In the genomic region with DNA sequence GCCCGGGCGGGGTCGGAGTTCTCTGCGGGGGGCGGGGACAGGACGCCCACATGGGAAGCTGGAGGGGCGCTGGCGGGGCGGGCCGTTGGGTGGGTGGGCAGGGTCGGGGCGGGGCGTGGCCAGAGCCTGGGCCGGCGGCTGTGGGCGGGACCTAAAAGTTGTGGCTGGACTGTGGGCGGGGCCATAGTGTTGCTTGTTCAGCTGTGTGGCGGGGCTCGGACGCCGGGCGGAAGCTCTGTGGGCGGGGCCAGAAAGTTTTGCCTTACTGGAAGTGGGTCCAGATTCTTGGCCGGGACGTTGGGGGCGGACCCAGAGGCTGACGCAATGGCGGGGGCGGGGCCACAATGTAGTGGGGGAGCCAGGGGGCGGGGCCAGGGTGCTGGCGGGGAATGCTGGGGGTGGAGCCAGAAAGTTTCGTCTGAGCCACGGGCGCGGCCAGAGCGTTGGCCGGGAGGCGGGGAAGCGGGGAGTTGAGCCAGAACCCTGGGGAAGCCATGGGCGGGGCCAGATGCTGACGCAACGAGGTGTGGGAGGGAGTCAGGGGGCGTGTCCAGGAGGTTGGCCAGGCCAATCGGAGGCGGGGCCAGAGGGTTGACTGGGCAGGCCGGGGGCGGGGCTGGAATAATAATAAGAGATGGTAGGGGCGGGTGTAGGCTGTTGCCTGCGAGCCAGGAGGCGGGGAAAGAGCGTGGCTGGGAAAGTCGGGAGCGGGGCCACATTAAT, we compare ENCODE assay signal across 8 cellular contexts. TPM values are rescaled to one million over a fixed set of nuclear protein-coding genes. Genes with fewer than 3 reads are reported as not detected.
DNase-seq lines count a peak whose midpoint lies in the region; ATAC-seq and TF ChIP-seq lines count a peak whose summit lies in the region.

No MANE protein-coding gene starts in this region.

- peaks cover 40% of the 10 kb centered on the region for H3K4me1 Mint-ChIP-seq in activated naive CD4-positive, alpha-beta T cell treated with anti-CD3 and anti-CD28 coated beads, Interleukin-2, amount 10 ng/mL, durations not matched to agents 7 days and 5 days

- peak overlapping the region; percentile 96 for H3K27ac Mint-ChIP-seq in activated naive CD4-positive, alpha-beta T cell treated with anti-CD3 and anti-CD28 coated beads, Interleukin-2, amount 10 ng/mL, durations not matched to agents 7 days and 5 days

- CTCF ChIA-PET in activated naive CD4-positive, alpha-beta T cell treated with anti-CD3 and anti-CD28 coated beads, Interleukin-2, amount 10 ng/mL, durations not matched to agents 7 days and 5 days (lab: Charles Lee) = interaction anchor here (0.8 to 4.5 kb wide), 5 partner anchors 11 to 46 kb away, joined by 3 to 31 read pairs (median 5); partner anchors contain the start of gene INAFM1

- H3K27ac ChIP-seq in gastroesophageal sphincter = peak overlapping the region; percentile 67 to 99 (median 90)
- peak overlapping the region; percentile 89 for H3K27ac ChIP-seq in neutrophil
- peak overlapping the region; percentile 93 for H3K27ac ChIP-seq in subcutaneous abdominal adipose tissue (ENCODE audit: low read depth, low read length)

- TF ChIP-seq POLR2A in NB4 (IDR thresholded peaks at IDR 0.05; ENCODE audit: extremely low read depth, insufficient read length) (no peak), gastroesophageal sphincter (IDR thresholded peaks at IDR 0.05) (no peak)

- peaks cover 3 to 47% (median 16%) of the 10 kb centered on the region in 3 donors for H3K4me1 ChIP-seq in gastroesophageal sphincter
- peaks cover 15 to 33% of the 10 kb centered on the region in 2 experiments for H3K4me1 ChIP-seq in neutrophil (ENCODE audit: control insufficient read depth in 1 of 2, insufficient read depth in 1 of 2, low read depth in 1 of 2, low read length in 1 of 2)
- peaks cover 8 to 28% (median 19%) of the 10 kb centered on the region in 5 donors for H3K4me1 ChIP-seq in subcutaneous abdominal adipose tissue (ENCODE audit: control insufficient read depth in 5 of 5, insufficient read depth in 5 of 5, low read length in 5 of 5)

- H3K27me3 ChIP-seq in gastroesophageal sphincter = no peaks in the 10 kb centered on the region
- no peaks in the 10 kb centered on the region for H3K27me3 ChIP-seq in neutrophil
- H3K27me3 ChIP-seq in subcutaneous abdominal adipose tissue (ENCODE audit: control insufficient read depth in 5 of 5, insufficient read depth in 4 of 5, low read length in 5 of 5) = peaks cover 0 to 4% (median 0%) of the 10 kb centered on the region in 5 donors

- DNase-seq in GF-D8 (lab: John Stamatoyannopoulos, UW) (peak; percentile 99), NB4 (ENCODE audit: low read depth) (peak; percentile 100), SK-N-DZ (ENCODE audit: low spot score) (peak; percentile 94)
- DNase-seq in activated naive CD4-positive, alpha-beta T cell treated with anti-CD3 and anti-CD28 coated beads, Interleukin-2, amount 10 ng/mL, durations not matched to agents 7 days and 5 days = peak; percentile 100

- H3K27me3 Mint-ChIP-seq in activated naive CD4-positive, alpha-beta T cell treated with anti-CD3 and anti-CD28 coated beads, Interleukin-2, amount 10 ng/mL, durations not matched to agents 7 days and 5 days = peaks cover 7% of the 10 kb centered on the region

- no peak for TF ChIP-seq EP300 in gastroesophageal sphincter (IDR thresholded peaks at IDR 0.05)

- peaks cover 32% of the 10 kb centered on the region for H3K36me3 Mint-ChIP-seq in activated naive CD4-positive, alpha-beta T cell treated with anti-CD3 and anti-CD28 coated beads, Interleukin-2, amount 10 ng/mL, durations not matched to agents 7 days and 5 days

- H3K9ac ChIP-seq in subcutaneous abdominal adipose tissue (ENCODE audit: low read length in 5 of 5) = peak overlapping the region in 3 of 5 donors; percentile 38 to 83 (median 48)

- peak overlapping the region; percentile 95 for H3K4me3 Mint-ChIP-seq in activated naive CD4-positive, alpha-beta T cell treated with anti-CD3 and anti-CD28 coated beads, Interleukin-2, amount 10 ng/mL, durations not matched to agents 7 days and 5 days

- WGBS in gastroesophageal sphincter (ENCODE audit: low coverage in 1 of 2), 2 donors = 0% methylated on average over 1 to 5 of the region's 53 CpGs

- peaks cover 0 to 37% of the 10 kb centered on the region in 2 donors for H3K36me3 ChIP-seq in gastroesophageal sphincter
- H3K36me3 ChIP-seq in neutrophil = peaks cover 32% of the 10 kb centered on the region
- peaks cover 0 to 32% (median 29%) of the 10 kb centered on the region in 5 donors for H3K36me3 ChIP-seq in subcutaneous abdominal adipose tissue (ENCODE audit: control insufficient read depth in 5 of 5, insufficient read depth in 5 of 5, low read length in 5 of 5)

- ATAC-seq in HG02571 (IDR thresholded peaks at IDR 0.05; ENCODE audit: unreplicated experiment) = peak; percentile 68
- peak; percentile 86 for ATAC-seq in gastroesophageal sphincter

- no peaks in the 10 kb centered on the region for H3K9me3 Mint-ChIP-seq in activated naive CD4-positive, alpha-beta T cell treated with anti-CD3 and anti-CD28 coated beads, Interleukin-2, amount 10 ng/mL, durations not matched to agents 7 days and 5 days

- no peaks in the 10 kb centered on the region for H3K9me3 ChIP-seq in gastroesophageal sphincter
- H3K9me3 ChIP-seq in neutrophil = no peaks in the 10 kb centered on the region
- H3K9me3 ChIP-seq in subcutaneous abdominal adipose tissue (ENCODE audit: control insufficient read depth in 5 of 5, low read length in 5 of 5) = no peaks in the 10 kb centered on the region

- H3K4me3 ChIP-seq in NB4 (ENCODE audit: low read depth, low read length) (peak overlapping the region; percentile 88), gastroesophageal sphincter (peak overlapping the region; percentile 37 to 61), neutrophil (ENCODE audit: low read depth in 1 of 2, low read length in 1 of 2) (peak overlapping the region; percentile 67 to 71), subcutaneous abdominal adipose tissue (ENCODE audit: low read depth in 1 of 5, low read length in 5 of 5) (peak overlapping the region in 3 of 5 donors; percentile 76 to 84 (median 78))

- TF ChIP-seq CTCF in NB4 (IDR thresholded peaks at IDR 0.05; ENCODE audit: low read depth, low read length) (no peak), gastroesophageal sphincter (IDR thresholded peaks at IDR 0.05) (no peak), neutrophil (IDR thresholded peaks at IDR 0.05) (peak; percentile 35)

RNA-seq across cellular contexts. Expression of gene CCDC9, which starts 0.5 kb away (rescaled TPM):
- polyA plus RNA-seq in SK-N-DZ (2014; cell fraction: cytosol; rRNA removed) = 1.4 and 3.0 TPM in 2 replicates
- 3.2 and 3.6 TPM in 2 replicates for polyA plus RNA-seq in SK-N-DZ (2014; cell fraction: nucleus; rRNA removed)
- total RNA-seq in gastroesophageal sphincter = 10 to 100 TPM; 17.3 to 36.9 (median 28.5) TPM

RNA-seq across cellular contexts. Expression of gene INAFM1, which starts 17.8 kb away (rescaled TPM):
- polyA plus RNA-seq in SK-N-DZ (2014; cell fraction: cytosol; rRNA removed) = 2.1 and 2.9 TPM in 2 replicates
- polyA plus RNA-seq in SK-N-DZ (2014; cell fraction: nucleus; rRNA removed) = 2.4 and 7.3 TPM in 2 replicates
- 10 to 100 TPM in 2 of 4 donors, 1 to 10 TPM in 2; 5.0 to 14.7 (median 11.7) TPM for total RNA-seq in gastroesophageal sphincter

RNA-seq across cellular contexts. Expression of gene BBC3, which starts 25.9 kb away (rescaled TPM):
- polyA plus RNA-seq in SK-N-DZ (2014; cell fraction: cytosol; rRNA removed) = 5.3 and 8.5 TPM in 2 replicates
- polyA plus RNA-seq in SK-N-DZ (2014; cell fraction: nucleus; rRNA removed) = 6.3 and 9.1 TPM in 2 replicates
- 10 to 100 TPM in 2 of 4 donors, 1 to 10 TPM in 2; 3.6 to 11.4 (median 10.2) TPM for total RNA-seq in gastroesophageal sphincter

RNA-seq across cellular contexts. Expression of gene C5AR1, which starts 52.8 kb away (rescaled TPM):
- polyA plus RNA-seq in SK-N-DZ (2014; cell fraction: cytosol; rRNA removed) = not detected in 2 replicates
- not detected in 2 replicates for polyA plus RNA-seq in SK-N-DZ (2014; cell fraction: nucleus; rRNA removed)
- total RNA-seq in gastroesophageal sphincter = 10 to 100 TPM in 1 of 4 donors, 1 to 10 TPM in 3; 1.4 to 19.7 (median 7.0) TPM

Comparison
In these comparisons a context has a peak if more than half of its experiments do, and no peak if none do; other contexts are left out.
1. Peak in every context shown above with its lines: DNase-seq, ATAC-seq, H3K4me3 ChIP-seq and H3K27ac ChIP-seq.